11 cellular contexts compared by ENCODE assay signal in genomic region chr17:48615212-48615962, GRCh38. TPM values are rescaled to one million over a fixed set of nuclear protein-coding genes. Genes with fewer than 3 reads are reported as not detected.
DNase-seq lines count a peak whose midpoint lies in the region; ATAC-seq and TF ChIP-seq lines count a peak whose summit lies in the region.
"Had no signal": no experiment of that assay in that cellular context is flagged by ENCODE, and none has a peak within 500 bp of the region (broad histone marks: within the 10 kb centered on the region; RNA-seq: fewer than 3 reads in every experiment).

HOXB8 (minus strand) TSS chr17:48615292; CDS start chr17:48614704, 588 bp downstream.

- POLR2A ChIA-PET in HEK293T (lab: Yijun Ruan, JAX): interaction anchor here (1.0 to 2.4 kb wide), 9 partner anchors 8 to 400 kb away, joined by 3 to 9 read pairs (median 4); partner anchors contain the start of gene HOXB9

- peaks cover 7% of the 10 kb centered on the region for H3K36me3 Mint-ChIP-seq in natural killer cell

- intact Hi-C loops in natural killer cell (cut with micrococcal nuclease): loop anchor here (5.0 to 10.0 kb wide), 2 partner anchors 139 to 463 kb away; no protein-coding TSS in a partner anchor

- CTCF ChIA-PET in HEK293T (lab: Yijun Ruan, JAX): interaction anchor here (0.6 to 1.0 kb wide), 6 partner anchors 22 to 400 kb away, joined by 3 to 5 read pairs (median 4); no protein-coding TSS in a partner anchor

- H3K36me3 ChIP-seq in brain microvascular endothelial cell (replicated peaks): no peaks in the 10 kb centered on the region
- H3K36me3 ChIP-seq: SJCRH30 had no signal

- no peak for TF ChIP-seq CTCF in AG10803 (conservative IDR thresholded peaks at IDR 0.05; ENCODE audit: low read length)
- no peak for TF ChIP-seq CTCF in brain microvascular endothelial cell (IDR thresholded peaks at IDR 0.05; ENCODE audit: low read depth, low read length, missing control alignments)
- no peak for TF ChIP-seq CTCF in natural killer cell (IDR thresholded peaks at IDR 0.05)

- no peak for ATAC-seq in natural killer cell
- no peak for ATAC-seq in GM19328 (IDR thresholded peaks at IDR 0.05; ENCODE audit: unreplicated experiment)

- in situ Hi-C loops in brain microvascular endothelial cell (cut with HindIII; ENCODE audit: low pct_ligation_motif_present, low sequenced_read_pairs): no loop called here

- H3K4me3 ChIP-seq in AG10803 (ENCODE audit: low read length) (peak within 1 kb of the TSS; percentile 67), brain microvascular endothelial cell (ENCODE audit: low read depth, low read length) (peak within 1 kb of the TSS; percentile 12)

- H3K9me3 Mint-ChIP-seq in natural killer cell: no peaks in the 10 kb centered on the region

- peak within 1 kb of the TSS; percentile 56 for H3K4me3 Mint-ChIP-seq in natural killer cell

- DNase-seq in AG10803 (ENCODE audit: low read depth): no peak
- DNase-seq in HEK293T (ENCODE audit: extremely low spot score): no peak
- DNase-seq in brain microvascular endothelial cell: no peak
- DNase-seq in natural killer cell: no peak
- DNase-seq in NCI-H524 treated with DMSO at 0.1 percent for 48 hours (lab: John Stamatoyannopoulos, UW): no peak
- no peak for DNase-seq in DMS79 (lab: John Stamatoyannopoulos, UW)
- DNase-seq in effector CD8-positive, alpha-beta T cell (lab: John Stamatoyannopoulos, UW): no peak
- DNase-seq: activated effector memory CD4-positive, alpha-beta T cell treated with anti-CD3 and anti-CD28 coated beads, Interleukin-2, amount 50 U/mL, for 16 hours; NCI-H1694 treated with DMSO at 0.1 percent for 48 hours; SJCRH30 had no signal

- peaks cover 84% of the 10 kb centered on the region for H3K27me3 ChIP-seq in brain microvascular endothelial cell (replicated peaks)

- H3K27me3 Mint-ChIP-seq in natural killer cell (ENCODE audit: low read depth in 2 of 2): peaks cover 65 to 67% of the 10 kb centered on the region in 2 donors

- H3K27ac Mint-ChIP-seq in natural killer cell: peak within 1 kb of the TSS; percentile 4 to 78

- H3K4me1 Mint-ChIP-seq in natural killer cell: peaks cover 57 to 69% of the 10 kb centered on the region in 2 donors

- H3K27ac ChIP-seq in brain microvascular endothelial cell: no peak within 1 kb of the TSS
- H3K27ac ChIP-seq: SJCRH30 had no signal

TF ChIP-seq in HEK293T, 16 proteins besides CTCF, POLR2A, EP300 and RAD21:
- TF ChIP-seq L3MBTL2 (conservative IDR thresholded peaks at IDR 0.05) (peak; percentile 9; the same call in 1 of the 2 replicates), ARNT (IDR thresholded peaks at IDR 0.05) (peak; percentile 78), TARDBP (IDR thresholded peaks at IDR 0.05) (no peak), FOXM1 (IDR thresholded peaks at IDR 0.05; ENCODE audit: borderline replicate concordance) (0 out of 2 replicates have a peak, but pooled peaks have one; percentile 4), ZNF384 (IDR thresholded peaks at IDR 0.05) (peak; percentile 89), CTBP1 (IDR thresholded peaks at IDR 0.05; ENCODE audit: borderline replicate concordance) (peak; percentile 66)

RNA-seq across cellular contexts. Expression of gene HOXB8, which starts in this region (rescaled TPM):
- total RNA-seq in natural killer cell: not detected
